Comparison of ENCODE assay signal across 1 cellular context in genomic region chr5:99562937-99563632, GRCh38.
TF ChIP-seq lines count a peak whose summit lies in the region.

No MANE protein-coding gene starts in this region.

TF ChIP-seq in HepG2, 621 proteins besides CTCF, POLR2A, EP300 and RAD21:
- TF ChIP-seq ZNF281 (CRISPR knock-in tag; IDR thresholded peaks at IDR 0.05; ENCODE audit: borderline replicate concordance) = peak; percentile 60; the same call in 1 of the 2 replicates
